29 cellular contexts compared by ENCODE assay signal in the genomic region with DNA sequence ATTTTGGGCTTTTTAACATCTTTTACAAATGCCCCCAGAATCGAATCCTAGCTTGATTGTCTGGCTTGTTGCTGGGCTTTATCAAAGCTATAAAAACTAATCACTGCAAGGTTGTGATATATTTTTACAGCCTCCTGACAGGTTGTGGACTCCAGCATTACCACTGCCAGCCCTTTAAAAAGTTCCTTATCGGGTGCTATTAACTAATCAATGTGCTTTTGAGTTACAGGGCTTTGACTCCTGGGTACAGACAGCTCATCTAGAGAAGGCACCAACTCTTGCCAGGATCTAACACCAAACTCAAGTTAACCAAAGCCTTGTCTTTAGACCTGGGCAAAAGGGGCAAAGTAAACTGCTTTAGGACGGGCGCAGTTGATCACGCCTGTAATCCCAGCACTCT.
"Had no signal": no experiment of that assay in that cellular context is flagged by ENCODE, and none has a peak within 500 bp of the region (broad histone marks: within the 10 kb centered on the region; RNA-seq: fewer than 3 reads in every experiment).

No MANE protein-coding gene starts in this region.

- H3K4me3 Mint-ChIP-seq: activated CD4-positive, alpha-beta memory T cell treated with anti-CD3 and anti-CD28 coated beads for 36 hours; activated CD4-positive, alpha-beta T cell treated with anti-CD3 and anti-CD28 coated beads for 36 hours; activated CD4-positive, alpha-beta T cell treated with anti-CD3 and anti-CD28 coated beads, Interleukin-2, amount 10 ng/mL, durations not matched to agents 24 days and 14 days; activated CD8-positive, alpha-beta T cell treated with anti-CD3 and anti-CD28 coated beads, Interleukin-2, amount 10 ng/mL, durations not matched to agents 7 days and 5 days; activated naive CD8-positive, alpha-beta T cell; activated T-cell treated with anti-CD3 and anti-CD28 coated beads, Interleukin-2, amount 50 U/mL, for 4 hours; activated T-helper 17 cell treated with anti-CD3 and anti-CD28 coated beads, Interleukin-2, amount 50 U/mL, for 72 hours; effector memory CD8-positive, alpha-beta T cell; T-helper 17 cell; T-helper 2 cell treated with Interferon-gamma antibody and Interleukin-4, amounts not matched to agents 5 μg/mL and 100 μg/mL, for 36 hours had no signal

- H3K4me3 ChIP-seq: esophagus squamous epithelium, gastroesophageal sphincter had no signal

- ATAC-seq: activated CD4-positive, alpha-beta T cell treated with anti-CD3 and anti-CD28 coated beads for 36 hours; activated CD8-positive, alpha-beta T cell treated with anti-CD3 and anti-CD28 coated beads, Interleukin-2, amount 10 ng/mL, durations not matched to agents 7 days and 5 days; activated T-cell treated with anti-CD3 and anti-CD28 coated beads, Interleukin-2, amount 50 U/mL, for 4 hours; activated T-helper 17 cell treated with anti-CD3 and anti-CD28 coated beads, Interleukin-2, amount 50 U/mL, for 72 hours; effector memory CD8-positive, alpha-beta T cell; gastroesophageal sphincter; T-helper 17 cell had no signal

- H3K9me3 ChIP-seq: esophagus squamous epithelium, gastroesophageal sphincter had no signal

- H3K27ac Mint-ChIP-seq: activated CD4-positive, alpha-beta memory T cell treated with anti-CD3 and anti-CD28 coated beads for 36 hours; activated CD4-positive, alpha-beta T cell treated with anti-CD3 and anti-CD28 coated beads for 36 hours; activated CD4-positive, alpha-beta T cell treated with anti-CD3 and anti-CD28 coated beads, Interleukin-2, amount 10 ng/mL, durations not matched to agents 24 days and 14 days; activated CD8-positive, alpha-beta T cell treated with anti-CD3 and anti-CD28 coated beads, Interleukin-2, amount 10 ng/mL, durations not matched to agents 7 days and 5 days; activated naive CD8-positive, alpha-beta T cell; activated T-helper 17 cell treated with anti-CD3 and anti-CD28 coated beads, Interleukin-2, amount 50 U/mL, for 72 hours; T-helper 17 cell; T-helper 2 cell treated with Interferon-gamma antibody and Interleukin-4, amounts not matched to agents 5 μg/mL and 100 μg/mL, for 36 hours had no signal

- H3K27me3 Mint-ChIP-seq: activated CD4-positive, alpha-beta memory T cell treated with anti-CD3 and anti-CD28 coated beads for 36 hours; activated CD4-positive, alpha-beta T cell treated with anti-CD3 and anti-CD28 coated beads for 36 hours; activated CD4-positive, alpha-beta T cell treated with anti-CD3 and anti-CD28 coated beads, Interleukin-2, amount 10 ng/mL, durations not matched to agents 24 days and 14 days; activated naive CD8-positive, alpha-beta T cell; activated T-helper 17 cell treated with anti-CD3 and anti-CD28 coated beads, Interleukin-2, amount 50 U/mL, for 72 hours; effector memory CD8-positive, alpha-beta T cell; T-helper 17 cell had no signal

- DNase-seq: activated CD4-positive, alpha-beta memory T cell treated with anti-CD3 and anti-CD28 coated beads for 36 hours; activated CD4-positive, alpha-beta T cell treated with anti-CD3 and anti-CD28 coated beads for 36 hours; activated CD4-positive, alpha-beta T cell treated with anti-CD3 and anti-CD28 coated beads, Interleukin-2, amount 10 ng/mL, durations not matched to agents 24 days and 14 days; activated CD4-positive, CD25-positive, alpha-beta regulatory T cell; activated CD4-positive, CD25-positive, alpha-beta regulatory T cell treated with anti-CD3 and anti-CD28 coated beads, Interleukin-2, amount 50 U/mL, for 72 hours; activated CD8-positive, alpha-beta T cell treated with anti-CD3 and anti-CD28 coated beads, Interleukin-2, amount 10 ng/mL, durations not matched to agents 7 days and 5 days; activated effector memory CD4-positive, alpha-beta T cell treated with Interleukin-2 at 50 U/mL for 16 hours; activated gamma-delta T cell treated with Interleukin-2 at 50 U/mL for 16 hours; activated naive CD4-positive, alpha-beta T cell treated with anti-CD3 and anti-CD28 coated beads, Interleukin-2, amount 50 U/mL, for 16 hours; activated naive CD4-positive, alpha-beta T cell treated with Interleukin-2 at 50 U/mL for 16 hours; activated T-cell treated with anti-CD3 and anti-CD28 coated beads, Interleukin-2, amount 50 U/mL, for 4 hours; amniotic stem cell; anterior cingulate cortex; brain microvascular endothelial cell; caudate nucleus; cortex of kidney; dermis blood vessel endothelial cell; effector CD4-positive, alpha-beta T cell; effector memory CD8-positive, alpha-beta T cell; esophagus squamous epithelium; foreskin melanocyte; T-helper 1 cell; T-helper 17 cell; T1000 had no signal

- H3K27ac ChIP-seq: brain microvascular endothelial cell, epithelial cell of prostate, esophagus squamous epithelium, gastroesophageal sphincter had no signal

- H3K9me3 Mint-ChIP-seq: activated CD4-positive, alpha-beta memory T cell treated with anti-CD3 and anti-CD28 coated beads for 36 hours; activated T-cell treated with anti-CD3 and anti-CD28 coated beads, Interleukin-2, amount 50 U/mL, for 4 hours; activated T-helper 17 cell treated with anti-CD3 and anti-CD28 coated beads, Interleukin-2, amount 50 U/mL, for 72 hours; effector memory CD8-positive, alpha-beta T cell; T-helper 2 cell treated with Interferon-gamma antibody and Interleukin-4, amounts not matched to agents 5 μg/mL and 100 μg/mL, for 36 hours had no signal
